11 cellular contexts compared by ENCODE assay signal in the genomic region with DNA sequence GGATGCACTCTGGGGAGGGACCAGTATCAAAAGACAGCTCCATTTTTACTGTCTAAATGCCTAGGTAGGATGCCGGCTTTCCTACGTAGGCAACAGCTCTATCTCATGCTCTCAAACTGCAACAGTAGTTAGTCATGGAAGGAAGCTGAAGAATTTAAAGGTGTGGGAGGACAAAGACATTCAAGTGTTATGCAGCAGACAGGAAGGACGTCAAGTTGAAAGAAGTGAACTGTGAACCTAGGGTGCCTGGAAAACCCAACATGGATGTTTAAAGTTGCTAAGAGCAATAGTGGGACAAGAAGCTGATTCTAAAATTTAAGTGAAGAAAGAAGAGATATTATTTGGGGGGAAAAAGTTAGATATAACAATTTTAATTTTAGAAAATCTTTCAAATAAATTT. TPM values are rescaled to one million over a fixed set of nuclear protein-coding genes. Genes with fewer than 3 reads are reported as not detected.
DNase-seq lines count a peak whose midpoint lies in the region; ATAC-seq and TF ChIP-seq lines count a peak whose summit lies in the region.
"Had no signal": no experiment of that assay in that cellular context is flagged by ENCODE, and none has a peak within 500 bp of the region (broad histone marks: within the 10 kb centered on the region; RNA-seq: fewer than 3 reads in every experiment).

No MANE protein-coding gene starts in this region.

- H3K18ac ChIP-seq in IMR-90 (ENCODE audit: low read depth, low read length), result no peak overlapping the region

- no peak overlapping the region for H2AK9ac ChIP-seq in IMR-90 (replicated peaks; ENCODE audit: low read depth, low read length, poor library complexity)

- no peak for TF ChIP-seq RAD21 in IMR-90 (IDR thresholded peaks at IDR 0.05; ENCODE audit: low read length)

- WGBS in IMR-90 (ENCODE audit: extremely low coverage in 2 of 2, insufficient read length in 1 of 2), 2 experiments, result no CpG with 5 or more reads among the region's 3 CpGs

- no peak overlapping the region for H4K91ac ChIP-seq in IMR-90 (ENCODE audit: insufficient read depth, low read depth, low read length)

- peak overlapping the region; percentile 6 to 69 (median 49) for H3K4me3 Mint-ChIP-seq in naive thymus-derived CD4-positive, alpha-beta T cell

- no peaks in the 10 kb centered on the region for H3K9me3 Mint-ChIP-seq in naive thymus-derived CD4-positive, alpha-beta T cell

- no peak overlapping the region for H3K9ac ChIP-seq in IMR-90 (ENCODE audit: low read depth, low read length)
- H3K9ac ChIP-seq in colonic mucosa (ENCODE audit: low read depth in 2 of 2, low read length in 2 of 2), result no peak overlapping the region
- no peak overlapping the region for H3K9ac ChIP-seq in PC-3 (ENCODE audit: low read length)
- H3K9ac ChIP-seq: parathyroid adenoma had no signal

- ATAC-seq in IMR-90 (ENCODE audit: low read depth), result peak; percentile 35; the same call in 1 of the 2 replicates
- peak; percentile 86 for ATAC-seq in naive thymus-derived CD4-positive, alpha-beta T cell
- no peak; the same call in 1 of the 2 replicates for ATAC-seq in PC-3
- no peak for ATAC-seq in HG02938 (IDR thresholded peaks at IDR 0.05; ENCODE audit: unreplicated experiment)

- no peaks in the 10 kb centered on the region for H3K4me1 ChIP-seq in IMR-90 (ENCODE audit: control insufficient read depth, insufficient read depth, low read length)
- H3K4me1 ChIP-seq in colonic mucosa, result peaks cover 10% of the 10 kb centered on the region
- H3K4me1 ChIP-seq in naive thymus-derived CD4-positive, alpha-beta T cell (ENCODE audit: control insufficient read depth in 2 of 2, insufficient read depth in 2 of 2, low read length in 2 of 2), result peaks cover 0 to 5% of the 10 kb centered on the region in 2 donors
- H3K4me1 ChIP-seq in PC-3 (ENCODE audit: insufficient read depth, low read length), result peaks cover 4% of the 10 kb centered on the region; the same call in 1 of the 2 replicates
- H3K4me1 ChIP-seq: parathyroid adenoma had no signal

- H3K27ac Mint-ChIP-seq in naive thymus-derived CD4-positive, alpha-beta T cell, result peak overlapping the region; percentile 43 to 88 (median 79)

- H3K79me2 ChIP-seq in PC-3 (ENCODE audit: low read length), result peaks cover 57% of the 10 kb centered on the region

- peak overlapping the region; percentile 16; the same call in 1 of the 2 replicates for H3K4me2 ChIP-seq in IMR-90 (ENCODE audit: low read depth, low read length)
- H3K4me2 ChIP-seq in PC-3 (ENCODE audit: low read length), result no peak overlapping the region

- H3K27ac ChIP-seq in IMR-90 (ENCODE audit: insufficient read depth, low read length), result no peak overlapping the region
- H3K27ac ChIP-seq in colonic mucosa, result peak overlapping the region; percentile 5
- no peak overlapping the region for H3K27ac ChIP-seq in naive thymus-derived CD4-positive, alpha-beta T cell (ENCODE audit: low read depth, low read length)
- H3K27ac ChIP-seq in PC-3 (ENCODE audit: low read length), result no peak overlapping the region
- H3K27ac ChIP-seq: parathyroid adenoma, SK-N-MC had no signal

- H3K9me2 ChIP-seq in PC-3 (replicated peaks; ENCODE audit: low read length), result no peaks in the 10 kb centered on the region

- no peak overlapping the region for H2BK15ac ChIP-seq in IMR-90 (ENCODE audit: low read depth, low read length)

- H4K5ac ChIP-seq in IMR-90 (ENCODE audit: low read depth, low read length), result no peak overlapping the region

- intact Hi-C loops in IMR-90 (cut with micrococcal nuclease), result no loop called here
- intact Hi-C loops in colonic mucosa (cut with DNase I), result no loop called here
- intact Hi-C loops in naive thymus-derived CD4-positive, alpha-beta T cell (cut with micrococcal nuclease), result no loop called here
- intact Hi-C loops in PC-3 (cut with micrococcal nuclease), result no loop called here

- peaks cover 3% of the 10 kb centered on the region for H3K9me1 ChIP-seq in IMR-90 (ENCODE audit: insufficient read depth, low read length)

- no peak overlapping the region for H3K23ac ChIP-seq in IMR-90 (ENCODE audit: low read depth, low read length)

- peaks cover 15 to 36% of the 10 kb centered on the region in 2 experiments for H3K79me1 ChIP-seq in IMR-90 (ENCODE audit: low read depth in 1 of 2, low read length in 2 of 2)

- no peak overlapping the region; the same call in 1 of the 2 replicates for H3K56ac ChIP-seq in IMR-90 (ENCODE audit: extremely low read depth, insufficient read depth, low read length)

- CTCF ChIA-PET in IMR-90 (lab: Yijun Ruan, JAX) (interaction anchor here (1.8 kb wide), 1 partner anchor 10 kb away, joined by 4 read pairs; no protein-coding TSS in a partner anchor), PC-3 (lab: Charles Lee) (interaction anchor here (0.6 kb wide), 1 partner anchor 1380 kb away, joined by 3 read pairs; no protein-coding TSS in a partner anchor)
- CTCF ChIA-PET in naive thymus-derived CD4-positive, alpha-beta T cell (lab: Charles Lee), result interaction anchor here (0.6 kb wide), 1 partner anchor 16 kb away, joined by 3 read pairs; no protein-coding TSS in a partner anchor

- TF ChIP-seq CTCF in IMR-90 (conservative IDR thresholded peaks at IDR 0.05; ENCODE audit: low read depth, low read length), result no peak
- no peak for TF ChIP-seq CTCF in colonic mucosa (IDR thresholded peaks at IDR 0.05)
- no peak for TF ChIP-seq CTCF in PC-3 (conservative IDR thresholded peaks at IDR 0.05; ENCODE audit: low read depth, low read length)

- DNase-seq in GM03348 (ENCODE audit: low spot score), result peak; percentile 52
- peak; percentile 72 for DNase-seq in IMR-90
- no peak for DNase-seq in colonic mucosa
- DNase-seq in naive thymus-derived CD4-positive, alpha-beta T cell, result peak in 7 of 9 donors; percentile 23 to 53 (median 43)
- no peak for DNase-seq in PC-3
- DNase-seq in NCI-H2171 treated with DMSO at 0.1 percent for 48 hours (lab: John Stamatoyannopoulos, UW), result no peak
- DNase-seq: activated gamma-delta T cell, NCI-H2081 had no signal

- H3K9me3 ChIP-seq in IMR-90 (ENCODE audit: control insufficient read depth, insufficient read depth, low read length) (no peaks in the 10 kb centered on the region), colonic mucosa (no peaks in the 10 kb centered on the region), PC-3 (ENCODE audit: low read length) (no peaks in the 10 kb centered on the region)
- H3K9me3 ChIP-seq in naive thymus-derived CD4-positive, alpha-beta T cell (ENCODE audit: control insufficient read depth in 2 of 3, low read length in 3 of 3), result no peaks in the 10 kb centered on the region

- no peak overlapping the region for H4K8ac ChIP-seq in IMR-90 (ENCODE audit: low read depth in 2 of 2, low read length in 2 of 2)

- H4K20me1 ChIP-seq in IMR-90 (ENCODE audit: insufficient read depth, low read length) (peaks cover 57% of the 10 kb centered on the region), PC-3 (ENCODE audit: low read length) (0 out of 2 replicates have a peak, but pooled peaks cover 11% of the 10 kb centered on the region)

- in situ Hi-C loops in IMR-90 (cut with MboI; ENCODE audit: low sequenced_read_pairs), result no loop called here

- H3K27me3 Mint-ChIP-seq in naive thymus-derived CD4-positive, alpha-beta T cell, result no peaks in the 10 kb centered on the region

- no peak for TF ChIP-seq POLR2A in IMR-90 (IDR thresholded peaks at IDR 0.05; ENCODE audit: low read depth, low read length)

- H3K14ac ChIP-seq in IMR-90 (replicated peaks; ENCODE audit: low read depth, low read length), result no peak overlapping the region

- H3K4ac ChIP-seq in IMR-90 (ENCODE audit: low read depth, low read length), result no peak overlapping the region

- H2AFZ ChIP-seq in IMR-90 (replicated peaks; ENCODE audit: low read length, poor library complexity) (no peak overlapping the region), PC-3 (ENCODE audit: low read length) (no peak overlapping the region)
- H2AFZ ChIP-seq: parathyroid adenoma had no signal

- H3K4me3 ChIP-seq in IMR-90 (ENCODE audit: insufficient read depth, low read depth, low read length) (no peak overlapping the region), colonic mucosa (no peak overlapping the region), PC-3 (ENCODE audit: low read length) (no peak overlapping the region)
- no peak overlapping the region for H3K4me3 ChIP-seq in naive thymus-derived CD4-positive, alpha-beta T cell (ENCODE audit: low read length)
- H3K4me3 ChIP-seq: SK-N-MC had no signal

- POLR2A ChIA-PET in IMR-90 (lab: Charles Lee; ENCODE audit: unreplicated experiment), result no interaction called here
- POLR2A ChIA-PET in naive thymus-derived CD4-positive, alpha-beta T cell (lab: Charles Lee), result interaction anchor here (0.8 to 1.0 kb wide), 2 partner anchors 49 to 78 kb away, joined by 3 read pairs; a partner anchor contains a TSS
- POLR2A ChIA-PET in PC-3 (lab: Charles Lee; ENCODE audit: unreplicated experiment), result no interaction called here

- peaks cover 4 to 22% (median 11%) of the 10 kb centered on the region in 5 donors for H3K36me3 Mint-ChIP-seq in naive thymus-derived CD4-positive, alpha-beta T cell

- dilution Hi-C loops in IMR-90 (cut with HindIII; ENCODE audit: low sequenced_read_pairs, unreplicated experiment), result no loop called here

- no peak overlapping the region for H2AK5ac ChIP-seq in IMR-90 (ENCODE audit: low read depth, low read length)

- H2BK5ac ChIP-seq in IMR-90 (ENCODE audit: low read depth, low read length, poor library complexity, severe bottlenecking), result no peak overlapping the region

- no peak overlapping the region for H2BK20ac ChIP-seq in IMR-90 (ENCODE audit: low read depth, low read length)

- H3K4me1 Mint-ChIP-seq in naive thymus-derived CD4-positive, alpha-beta T cell, result peaks cover 33 to 57% (median 47%) of the 10 kb centered on the region in 7 donors

- no peaks in the 10 kb centered on the region for H3F3A ChIP-seq in PC-3 (ENCODE audit: low read length, unreplicated experiment)

- H3K36me3 ChIP-seq in IMR-90 (ENCODE audit: control insufficient read depth, insufficient read depth, low read length) (peaks cover 19% of the 10 kb centered on the region), colonic mucosa (peaks cover 6% of the 10 kb centered on the region), PC-3 (ENCODE audit: low read depth, low read length) (peaks cover 14% of the 10 kb centered on the region)
- H3K36me3 ChIP-seq in naive thymus-derived CD4-positive, alpha-beta T cell (ENCODE audit: control insufficient read depth in 2 of 3, insufficient read depth in 3 of 3, low read length in 3 of 3), result peaks cover 1 to 22% (median 4%) of the 10 kb centered on the region in 3 experiments

- H3K27me3 ChIP-seq in IMR-90 (ENCODE audit: control insufficient read depth, insufficient read depth, low read length) (no peaks in the 10 kb centered on the region), colonic mucosa (no peaks in the 10 kb centered on the region), PC-3 (ENCODE audit: low read length) (no peaks in the 10 kb centered on the region)
- H3K27me3 ChIP-seq in naive thymus-derived CD4-positive, alpha-beta T cell (ENCODE audit: control insufficient read depth in 2 of 2, insufficient read depth in 2 of 2, low read length in 2 of 2), result no peaks in the 10 kb centered on the region

- no peak overlapping the region for H2BK120ac ChIP-seq in IMR-90 (ENCODE audit: low read depth, low read length)

- BruUV-seq in IMR-90 (replicated peaks; lab: Mats Ljungman, UMichigan) (no TSS peak), PC-3 (replicated peaks; lab: Mats Ljungman, UMichigan) (no TSS peak)

RNA-seq across cellular contexts. Expression of a gene that starts 5.9 kb away (rescaled TPM):
- total RNA-seq in IMR-90 (2012; rRNA removed) (417 and 609 TPM in 2 replicates), colonic mucosa (100 to 1,000 TPM in 1 of 2 donors, 10 to 100 TPM in 1; 66.6 to 132 TPM), PC-3 (2014; rRNA removed) (58.2 and 67.0 TPM in 2 replicates)
- 131 and 141 TPM in 2 replicates for polyA plus RNA-seq in IMR-90 (2012; rRNA removed)
- 74.8 and 158 TPM in 2 replicates for polyA plus RNA-seq in IMR-90 (2012; cell fraction: cytosol; rRNA removed)
- polyA plus RNA-seq in IMR-90 (2012; cell fraction: nucleus; rRNA removed; ENCODE audit: low replicate concordance), result 29.5 and 104 TPM in 2 replicates
- total RNA-seq in naive thymus-derived CD4-positive, alpha-beta T cell, result 10 to 100 TPM; 51.3 to 75.3 (median 68.9) TPM
- 10 to 100 TPM; 31.1 to 43.9 TPM for polyA plus RNA-seq in naive thymus-derived CD4-positive, alpha-beta T cell

RNA-seq across cellular contexts. Expression of a gene that starts 17.0 kb away (rescaled TPM):
- total RNA-seq in IMR-90 (2012; rRNA removed) (10.6 and 12.8 TPM in 2 replicates), colonic mucosa (10 to 100 TPM in 1 of 2 donors, 1 to 10 TPM in 1; 8.2 to 13.3 TPM), PC-3 (2014; rRNA removed) (42.7 and 48.1 TPM in 2 replicates)
- 11.2 and 11.9 TPM in 2 replicates for polyA plus RNA-seq in IMR-90 (2012; rRNA removed)
- polyA plus RNA-seq in IMR-90 (2012; cell fraction: cytosol; rRNA removed), result 3.0 and 3.4 TPM in 2 replicates
- polyA plus RNA-seq in IMR-90 (2012; cell fraction: nucleus; rRNA removed; ENCODE audit: low replicate concordance), result 3.1 and 8.4 TPM in 2 replicates
- 10 to 100 TPM in 4 of 5 experiments, 1 to 10 TPM in 1; 7.2 to 20.9 (median 18.6) TPM for total RNA-seq in naive thymus-derived CD4-positive, alpha-beta T cell
- polyA plus RNA-seq in naive thymus-derived CD4-positive, alpha-beta T cell, result 10 to 100 TPM; 16.1 to 18.4 TPM

Comparison
In these comparisons a context has a peak if more than half of its experiments do, and no peak if none do; other contexts are left out.
1. DNase-seq: peak in GM03348 (single experiment), IMR-90 (single experiment) and naive thymus-derived CD4-positive, alpha-beta T cell (7 of 9); none in colonic mucosa (single experiment), PC-3 (single experiment) and NCI-H2171 treated with DMSO at 0.1 percent for 48 hours (single experiment).
2. ATAC-seq: peak in IMR-90 (single experiment) and naive thymus-derived CD4-positive, alpha-beta T cell (single experiment); none in PC-3 (single experiment) and HG02938 (single experiment).